In the genomic region with DNA sequence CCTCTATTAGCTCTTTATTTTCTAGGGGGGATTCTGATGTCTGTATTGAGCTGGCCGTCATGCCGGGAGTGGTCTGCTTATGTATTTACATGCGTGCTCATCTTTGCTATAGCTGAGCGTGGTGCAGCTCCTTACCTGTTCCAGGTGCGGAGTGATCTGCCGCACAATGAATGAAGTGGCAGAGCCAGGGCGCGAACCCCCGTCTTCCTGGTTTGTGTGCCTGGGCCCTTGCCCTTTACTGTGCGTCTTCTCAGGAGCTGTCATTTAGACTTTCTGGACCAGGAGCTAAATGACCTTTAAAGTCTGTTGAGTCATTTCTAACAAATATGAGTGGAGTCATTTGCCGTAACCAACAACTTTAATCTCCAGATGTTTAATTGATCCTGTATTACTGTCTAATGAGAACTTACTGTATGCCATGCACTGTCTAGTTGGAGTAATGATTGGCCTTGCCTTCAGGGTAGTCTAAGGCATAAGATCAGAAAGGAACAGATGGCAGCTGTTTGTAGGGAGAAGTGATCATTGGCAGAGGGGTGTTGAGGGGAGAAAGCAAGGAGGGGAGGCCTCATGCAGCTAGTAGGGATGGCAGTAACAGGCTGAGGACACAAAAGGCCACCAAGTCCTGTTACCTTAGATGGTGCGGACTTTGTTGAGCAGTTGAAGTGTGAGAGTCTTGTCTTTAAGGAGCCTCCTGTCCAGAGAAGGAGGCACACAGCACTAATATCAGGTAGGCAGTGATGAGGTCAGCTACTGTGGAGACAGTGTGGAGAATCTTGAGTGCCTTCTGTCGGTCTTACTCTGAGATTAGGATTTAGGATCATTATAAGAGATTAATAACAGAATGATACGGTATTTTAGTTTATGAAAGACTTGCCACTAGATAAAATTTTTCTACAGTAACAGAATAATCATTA, we compare ENCODE assay signal across 1 cellular context.
TF ChIP-seq lines count a peak whose summit lies in the region.

No MANE protein-coding gene starts in this region.

TF ChIP-seq in HCT116, 20 proteins besides CTCF, POLR2A, EP300 and RAD21 (continued from another document):
- TF ChIP-seq, protein P1, sequence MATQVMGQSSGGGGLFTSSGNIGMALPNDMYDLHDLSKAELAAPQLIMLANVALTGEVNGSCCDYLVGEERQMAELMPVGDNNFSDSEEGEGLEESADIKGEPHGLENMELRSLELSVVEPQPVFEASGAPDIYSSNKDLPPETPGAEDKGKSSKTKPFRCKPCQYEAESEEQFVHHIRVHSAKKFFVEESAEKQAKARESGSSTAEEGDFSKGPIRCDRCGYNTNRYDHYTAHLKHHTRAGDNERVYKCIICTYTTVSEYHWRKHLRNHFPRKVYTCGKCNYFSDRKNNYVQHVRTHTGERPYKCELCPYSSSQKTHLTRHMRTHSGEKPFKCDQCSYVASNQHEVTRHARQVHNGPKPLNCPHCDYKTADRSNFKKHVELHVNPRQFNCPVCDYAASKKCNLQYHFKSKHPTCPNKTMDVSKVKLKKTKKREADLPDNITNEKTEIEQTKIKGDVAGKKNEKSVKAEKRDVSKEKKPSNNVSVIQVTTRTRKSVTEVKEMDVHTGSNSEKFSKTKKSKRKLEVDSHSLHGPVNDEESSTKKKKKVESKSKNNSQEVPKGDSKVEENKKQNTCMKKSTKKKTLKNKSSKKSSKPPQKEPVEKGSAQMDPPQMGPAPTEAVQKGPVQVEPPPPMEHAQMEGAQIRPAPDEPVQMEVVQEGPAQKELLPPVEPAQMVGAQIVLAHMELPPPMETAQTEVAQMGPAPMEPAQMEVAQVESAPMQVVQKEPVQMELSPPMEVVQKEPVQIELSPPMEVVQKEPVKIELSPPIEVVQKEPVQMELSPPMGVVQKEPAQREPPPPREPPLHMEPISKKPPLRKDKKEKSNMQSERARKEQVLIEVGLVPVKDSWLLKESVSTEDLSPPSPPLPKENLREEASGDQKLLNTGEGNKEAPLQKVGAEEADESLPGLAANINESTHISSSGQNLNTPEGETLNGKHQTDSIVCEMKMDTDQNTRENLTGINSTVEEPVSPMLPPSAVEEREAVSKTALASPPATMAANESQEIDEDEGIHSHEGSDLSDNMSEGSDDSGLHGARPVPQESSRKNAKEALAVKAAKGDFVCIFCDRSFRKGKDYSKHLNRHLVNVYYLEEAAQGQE (IDR thresholded peaks at IDR 0.05; ENCODE audit: low read depth): no peak
- TF ChIP-seq EZH2phosphoT487 (IDR thresholded peaks at IDR 0.05; ENCODE audit: borderline replicate concordance): no peak
- no peak for TF ChIP-seq ZFX (IDR thresholded peaks at IDR 0.05)
- TF ChIP-seq SP1 (IDR thresholded peaks at IDR 0.05; ENCODE audit: low read depth): no peak
- no peak for TF ChIP-seq EGR1 (IDR thresholded peaks at IDR 0.05; ENCODE audit: low read depth)
- TF ChIP-seq SRF (IDR thresholded peaks at IDR 0.05; ENCODE audit: low read depth): no peak
- TF ChIP-seq SIN3A (IDR thresholded peaks at IDR 0.05; ENCODE audit: low read depth): no peak
- TF ChIP-seq, protein P2, sequence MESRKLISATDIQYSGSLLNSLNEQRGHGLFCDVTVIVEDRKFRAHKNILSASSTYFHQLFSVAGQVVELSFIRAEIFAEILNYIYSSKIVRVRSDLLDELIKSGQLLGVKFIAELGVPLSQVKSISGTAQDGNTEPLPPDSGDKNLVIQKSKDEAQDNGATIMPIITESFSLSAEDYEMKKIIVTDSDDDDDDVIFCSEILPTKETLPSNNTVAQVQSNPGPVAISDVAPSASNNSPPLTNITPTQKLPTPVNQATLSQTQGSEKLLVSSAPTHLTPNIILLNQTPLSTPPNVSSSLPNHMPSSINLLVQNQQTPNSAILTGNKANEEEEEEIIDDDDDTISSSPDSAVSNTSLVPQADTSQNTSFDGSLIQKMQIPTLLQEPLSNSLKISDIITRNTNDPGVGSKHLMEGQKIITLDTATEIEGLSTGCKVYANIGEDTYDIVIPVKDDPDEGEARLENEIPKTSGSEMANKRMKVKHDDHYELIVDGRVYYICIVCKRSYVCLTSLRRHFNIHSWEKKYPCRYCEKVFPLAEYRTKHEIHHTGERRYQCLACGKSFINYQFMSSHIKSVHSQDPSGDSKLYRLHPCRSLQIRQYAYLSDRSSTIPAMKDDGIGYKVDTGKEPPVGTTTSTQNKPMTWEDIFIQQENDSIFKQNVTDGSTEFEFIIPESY (IDR thresholded peaks at IDR 0.05; ENCODE audit: extremely low read depth, insufficient replicate concordance, low read length): no peak
- TF ChIP-seq, protein P3, sequence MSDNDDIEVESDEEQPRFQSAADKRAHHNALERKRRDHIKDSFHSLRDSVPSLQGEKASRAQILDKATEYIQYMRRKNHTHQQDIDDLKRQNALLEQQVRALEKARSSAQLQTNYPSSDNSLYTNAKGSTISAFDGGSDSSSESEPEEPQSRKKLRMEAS (IDR thresholded peaks at IDR 0.05): no peak
